31 cellular contexts compared by ENCODE assay signal in genomic region chr20:17010181-17010580, GRCh38.
"Had no signal": no experiment of that assay in that cellular context is flagged by ENCODE, and none has a peak within 500 bp of the region (broad histone marks: within the 10 kb centered on the region; RNA-seq: fewer than 3 reads in every experiment).

No MANE protein-coding gene starts in this region.

- H3K27ac ChIP-seq: neural progenitor cell, ovary, parathyroid adenoma, psoas muscle, skin epidermis, spleen, suprapubic skin, testis, tibial artery, transverse colon, upper lobe of left lung, vagina had no signal

- H3K36me3 ChIP-seq: neural progenitor cell, ovary, spleen, suprapubic skin, tibial artery, transverse colon, upper lobe of left lung, vagina had no signal

- H3K27me3 ChIP-seq: neural progenitor cell, ovary, spleen, suprapubic skin, testis, tibial artery, transverse colon, upper lobe of left lung, vagina had no signal

- H3K4me1 ChIP-seq: neural progenitor cell, parathyroid adenoma, psoas muscle, spleen, suprapubic skin, testis, tibial artery, transverse colon, upper lobe of left lung, vagina had no signal

- H3K79me2 ChIP-seq: parathyroid adenoma had no signal

- H2AFZ ChIP-seq: neural progenitor cell, parathyroid adenoma had no signal

- H3K4me3 ChIP-seq: neural progenitor cell, ovary, psoas muscle, skin epidermis, smooth muscle cell, spleen, suprapubic skin, testis, tibial artery, transverse colon, upper lobe of left lung, vagina had no signal

- H3K9ac ChIP-seq: neural progenitor cell, parathyroid adenoma had no signal

- H3K4me2 ChIP-seq: neural progenitor cell, smooth muscle cell had no signal

- DNase-seq: naive thymus-derived CD8-positive, alpha-beta T cell; nephron progenitor cell; occipital lobe; ovary; posterior cingulate gyrus; psoas muscle; right cardiac atrium; spleen; stimulated activated CD4-positive, alpha-beta T cell treated with anti-CD3 and anti-CD28 coated beads, Interleukin-12 subunit alpha, Interleukin-12 subunit beta, amount 100 ng/mL, for 4 hours; stimulated activated CD4-positive, alpha-beta T cell treated with anti-CD3 and anti-CD28 coated beads, Interleukin-1b, Interleukin-23, amount 100 ng/mL, for 48 hours; stimulated activated CD4-positive, alpha-beta T cell treated with anti-CD3 and anti-CD28 coated beads, Interleukin-4, amount 100 ng/mL, for 1 hour; stimulated activated CD4-positive, alpha-beta T cell treated with anti-CD3 and anti-CD28 coated beads, Interleukin-4, amount 100 ng/mL, for 4 hours; stimulated activated CD8-positive, alpha-beta memory T cell treated with anti-CD3 and anti-CD28 coated beads, Interleukin-4, amount 100 ng/mL, for 48 hours; stimulated activated naive CD4-positive, alpha-beta T cell; stimulated activated naive CD8-positive, alpha-beta T cell treated with anti-CD3 and anti-CD28 coated beads, Interleukin-15, amount 100 ng/mL, for 72 hours; stimulated activated naive CD8-positive, alpha-beta T cell treated with anti-CD3 and anti-CD28 coated beads, Interleukin-15, Interleukin-2, amounts not matched to agents 100 U/mL and 50 U/mL, for 24 hours; substantia nigra; testis; tibial artery; transverse colon; upper lobe of left lung had no signal

- ATAC-seq: naive thymus-derived CD8-positive, alpha-beta T cell; natural killer cell treated with Interleukin-12 subunit alpha and Interleukin-12 subunit beta and Interleukin-15 and Interleukin-18, amount 100 ng/mL, for 72 hours; psoas muscle; right cardiac atrium; sciatic nerve; stimulated activated memory B cell treated with anti-CD40 and anti-IgM and Interleukin-4, amounts not matched to agents 10 μg/mL and 1 μg/mL and 100 μg/mL, for 72 hours; stimulated activated naive CD8-positive, alpha-beta T cell treated with anti-CD3 and anti-CD28 coated beads, Interleukin-15, amount 100 ng/mL, for 72 hours; stimulated activated naive CD8-positive, alpha-beta T cell treated with anti-CD3 and anti-CD28 coated beads, Interleukin-15, Interleukin-2, amounts not matched to agents 100 U/mL and 50 U/mL, for 24 hours had no signal

- FAIRE-seq: urothelium cell line had no signal

- H3K9me3 ChIP-seq: ovary, psoas muscle, spleen, suprapubic skin, testis, tibial artery, transverse colon, upper lobe of left lung, vagina had no signal
